2 cellular contexts compared by ENCODE assay signal in genomic region chr3:12630292-12630691, GRCh38.
TF ChIP-seq lines count a peak whose summit lies in the region.

No MANE protein-coding gene starts in this region.

TF ChIP-seq in liver, 16 proteins besides CTCF, POLR2A, EP300 and RAD21:
- TF ChIP-seq REST (IDR thresholded peaks at IDR 0.05) (no peak), FOXA2 (IDR thresholded peaks at IDR 0.05) (no peak), HNF4A (conservative IDR thresholded peaks at IDR 0.05) (no peak), YY1 (IDR thresholded peaks at IDR 0.05) (no peak), ZBTB33 (IDR thresholded peaks at IDR 0.05) (no peak), ATF3 (IDR thresholded peaks at IDR 0.05) (no peak), RXRA (IDR thresholded peaks at IDR 0.05) (no peak), MAX (IDR thresholded peaks at IDR 0.05) (no peak), FOXA1 (IDR thresholded peaks at IDR 0.05) (no peak), SP1 (IDR thresholded peaks at IDR 0.05) (no peak), JUND (IDR thresholded peaks at IDR 0.05) (no peak), NR2F2 (IDR thresholded peaks at IDR 0.05) (no peak)
TF ChIP-seq in liver: peak in this region for 0.

TF ChIP-seq in HepG2, 621 proteins besides CTCF, POLR2A, EP300 and RAD21 (continued from another document):
- TF ChIP-seq ATF6 (CRISPR knock-in tag; conservative IDR thresholded peaks at IDR 0.05) (no peak), ZNF639 (CRISPR knock-in tag; conservative IDR thresholded peaks at IDR 0.05) (no peak), CERS6 (CRISPR knock-in tag; IDR thresholded peaks at IDR 0.05) (no peak), RAD51 (IDR thresholded peaks at IDR 0.05; ENCODE audit: borderline replicate concordance) (no peak), ZFP41 (CRISPR knock-in tag; IDR thresholded peaks at IDR 0.05; ENCODE audit: borderline replicate concordance) (no peak), AKAP8 (CRISPR knock-in tag; IDR thresholded peaks at IDR 0.05) (no peak), ZNF383 (CRISPR knock-in tag; IDR thresholded peaks at IDR 0.05; ENCODE audit: borderline replicate concordance) (no peak), DPF2 (CRISPR knock-in tag; IDR thresholded peaks at IDR 0.05; ENCODE audit: borderline replicate concordance, low read depth) (no peak), DNMT3B (CRISPR knock-in tag; conservative IDR thresholded peaks at IDR 0.05) (no peak)
